Comparison of ENCODE assay signal across 1 cellular context in the genomic region with DNA sequence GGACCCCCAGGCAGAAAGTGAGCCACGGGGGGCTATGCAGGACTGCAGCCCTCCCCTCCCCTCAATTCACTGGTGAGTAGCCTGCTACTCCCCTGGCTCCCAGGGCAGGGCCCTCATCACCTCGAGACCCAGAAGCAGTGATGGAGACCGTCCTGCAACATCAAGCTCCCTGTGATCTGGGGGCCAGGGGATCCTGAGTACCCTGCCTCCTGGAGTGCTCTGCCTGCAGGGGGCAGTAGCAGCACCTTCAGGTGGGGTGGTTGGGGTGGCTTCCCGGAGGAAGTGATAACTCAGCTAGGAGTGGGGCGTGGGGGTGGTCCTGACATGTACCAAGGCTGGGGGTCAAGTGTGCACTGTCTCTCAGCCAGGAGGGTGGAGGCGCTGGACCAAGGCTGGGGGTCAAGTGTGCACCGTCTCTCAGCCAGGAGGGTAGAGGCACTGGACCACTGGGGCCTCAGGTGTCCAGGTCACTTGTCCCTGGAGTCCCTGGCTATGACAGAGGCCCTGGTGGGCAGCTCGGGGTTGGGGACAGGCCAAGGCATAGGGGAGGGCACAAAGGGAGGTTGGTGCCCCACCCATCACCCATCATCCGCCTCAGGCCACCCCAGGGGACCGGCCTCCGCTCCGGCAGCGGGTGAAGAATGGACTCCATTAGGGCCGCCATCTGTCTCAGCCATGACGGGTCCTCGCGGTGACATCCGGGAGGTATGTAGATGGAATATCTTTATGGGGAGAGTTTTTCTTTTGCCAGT.
TF ChIP-seq lines count a peak whose summit lies in the region.

No MANE protein-coding gene starts in this region.

TF ChIP-seq in SK-N-SH, 30 proteins besides CTCF, POLR2A, EP300 and RAD21 (continued from another document):
- TF ChIP-seq, protein P1, sequence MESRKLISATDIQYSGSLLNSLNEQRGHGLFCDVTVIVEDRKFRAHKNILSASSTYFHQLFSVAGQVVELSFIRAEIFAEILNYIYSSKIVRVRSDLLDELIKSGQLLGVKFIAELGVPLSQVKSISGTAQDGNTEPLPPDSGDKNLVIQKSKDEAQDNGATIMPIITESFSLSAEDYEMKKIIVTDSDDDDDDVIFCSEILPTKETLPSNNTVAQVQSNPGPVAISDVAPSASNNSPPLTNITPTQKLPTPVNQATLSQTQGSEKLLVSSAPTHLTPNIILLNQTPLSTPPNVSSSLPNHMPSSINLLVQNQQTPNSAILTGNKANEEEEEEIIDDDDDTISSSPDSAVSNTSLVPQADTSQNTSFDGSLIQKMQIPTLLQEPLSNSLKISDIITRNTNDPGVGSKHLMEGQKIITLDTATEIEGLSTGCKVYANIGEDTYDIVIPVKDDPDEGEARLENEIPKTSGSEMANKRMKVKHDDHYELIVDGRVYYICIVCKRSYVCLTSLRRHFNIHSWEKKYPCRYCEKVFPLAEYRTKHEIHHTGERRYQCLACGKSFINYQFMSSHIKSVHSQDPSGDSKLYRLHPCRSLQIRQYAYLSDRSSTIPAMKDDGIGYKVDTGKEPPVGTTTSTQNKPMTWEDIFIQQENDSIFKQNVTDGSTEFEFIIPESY (IDR thresholded peaks at IDR 0.05; ENCODE audit: borderline replicate concordance, low read depth) = no peak
- TF ChIP-seq GABPA (IDR thresholded peaks at IDR 0.05; ENCODE audit: low read depth) (no peak), JUND (IDR thresholded peaks at IDR 0.05) (no peak), FOXJ3 (CRISPR knock-in tag; IDR thresholded peaks at IDR 0.05) (no peak), NFIC (IDR thresholded peaks at IDR 0.05; ENCODE audit: borderline replicate concordance) (no peak)
- TF ChIP-seq, protein P2, sequence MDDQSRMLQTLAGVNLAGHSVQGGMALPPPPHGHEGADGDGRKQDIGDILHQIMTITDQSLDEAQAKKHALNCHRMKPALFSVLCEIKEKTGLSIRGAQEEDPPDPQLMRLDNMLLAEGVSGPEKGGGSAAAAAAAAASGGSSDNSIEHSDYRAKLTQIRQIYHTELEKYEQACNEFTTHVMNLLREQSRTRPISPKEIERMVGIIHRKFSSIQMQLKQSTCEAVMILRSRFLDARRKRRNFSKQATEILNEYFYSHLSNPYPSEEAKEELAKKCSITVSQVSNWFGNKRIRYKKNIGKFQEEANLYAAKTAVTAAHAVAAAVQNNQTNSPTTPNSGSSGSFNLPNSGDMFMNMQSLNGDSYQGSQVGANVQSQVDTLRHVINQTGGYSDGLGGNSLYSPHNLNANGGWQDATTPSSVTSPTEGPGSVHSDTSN (IDR thresholded peaks at IDR 0.05) = no peak
